Comparison of ENCODE assay signal across 1 cellular context in genomic region chr3:22121068-22121706, GRCh38.
TF ChIP-seq lines count a peak whose summit lies in the region.

No MANE protein-coding gene starts in this region.

TF ChIP-seq in GM12878, 131 proteins besides CTCF, POLR2A, EP300 and RAD21:
- TF ChIP-seq CUX1 (IDR thresholded peaks at IDR 0.05; ENCODE audit: insufficient replicate concordance, low read depth, low read length), result peak; percentile 82
- no peak for TF ChIP-seq WRNIP1 (IDR thresholded peaks at IDR 0.05; ENCODE audit: borderline replicate concordance, low read depth, low read length)
